ENCODE assay signal across 12 cellular contexts in the genomic region with DNA sequence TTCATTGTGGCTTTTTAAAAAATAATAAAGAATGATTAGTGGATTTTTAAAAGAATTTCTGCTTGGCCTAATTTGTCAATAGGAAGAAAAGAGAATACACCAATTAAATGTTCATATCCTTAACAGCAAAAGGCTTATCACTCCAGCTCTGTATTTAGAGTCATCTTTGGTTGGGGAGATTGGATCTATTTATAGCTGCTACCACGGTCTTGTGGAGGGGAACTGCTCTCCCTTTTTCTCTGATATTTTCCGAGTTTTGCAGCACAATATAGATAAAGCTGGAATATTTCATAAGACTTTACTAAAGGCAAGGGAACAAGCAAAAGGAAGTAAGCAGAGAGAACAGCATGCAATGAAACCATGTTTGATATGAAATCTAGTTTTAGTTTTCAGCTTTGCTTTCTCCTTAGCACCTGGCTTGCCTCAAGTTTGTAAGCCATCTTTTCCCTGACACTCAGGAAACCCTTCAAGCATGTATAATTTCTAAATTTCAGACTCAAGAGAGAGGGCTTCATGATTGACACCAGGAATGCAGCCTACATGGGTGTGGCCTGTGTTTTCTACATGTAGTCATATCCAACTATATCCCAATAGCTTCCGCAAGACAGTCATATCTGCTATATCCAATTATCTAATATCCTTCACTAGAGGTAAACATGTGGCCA. TPM values are rescaled to one million over a fixed set of nuclear protein-coding genes. Genes with fewer than 3 reads are reported as not detected.
DNase-seq lines count a peak whose midpoint lies in the region; ATAC-seq and TF ChIP-seq lines count a peak whose summit lies in the region.
"Had no signal": no experiment of that assay in that cellular context is flagged by ENCODE, and none has a peak within 500 bp of the region (broad histone marks: within the 10 kb centered on the region; RNA-seq: fewer than 3 reads in every experiment).

No MANE protein-coding gene starts in this region.

- TF ChIP-seq CTCF in fibroblast of pulmonary artery (IDR thresholded peaks at IDR 0.05; ENCODE audit: low read length, missing control alignments) (no peak), gastrocnemius medialis (IDR thresholded peaks at IDR 0.05 in 4 of 5, conservative IDR thresholded peaks at IDR 0.05 in 1 of 5) (no peak)

- peak; percentile 84 for ATAC-seq in GM18867 (IDR thresholded peaks at IDR 0.05; ENCODE audit: unreplicated experiment)
- peak; percentile 68 for ATAC-seq in GM21528 (IDR thresholded peaks at IDR 0.05; ENCODE audit: low FRiP score, unreplicated experiment)
- ATAC-seq in HG03139 (IDR thresholded peaks at IDR 0.05; ENCODE audit: unreplicated experiment), result peak; percentile 69
- ATAC-seq in gastrocnemius medialis, result no peak
- ATAC-seq: WTC11 had no signal

- intact Hi-C loops in gastrocnemius medialis (cut with DNase I; ENCODE audit: low total_unique reads), result no loop called here

- peaks cover 2 to 3% of the 10 kb centered on the region in 2 donors for H3K4me1 ChIP-seq in gastrocnemius medialis
- H3K4me1 ChIP-seq: breast epithelium had no signal

- no peaks in the 10 kb centered on the region for H3K27me3 ChIP-seq in gastrocnemius medialis
- H3K27me3 ChIP-seq: breast epithelium had no signal

- TF ChIP-seq POLR2A in gastrocnemius medialis (IDR thresholded peaks at IDR 0.05), result no peak

- H3K9me3 ChIP-seq in gastrocnemius medialis, result no peaks in the 10 kb centered on the region
- H3K9me3 ChIP-seq: breast epithelium had no signal

- H3K4me3 ChIP-seq in fibroblast of pulmonary artery (replicated peaks; ENCODE audit: low read depth, low read length) (no peak overlapping the region), gastrocnemius medialis (no peak overlapping the region)
- H3K4me3 ChIP-seq: breast epithelium had no signal

- H3K27ac ChIP-seq in gastrocnemius medialis, result no peak overlapping the region
- H3K27ac ChIP-seq: breast epithelium had no signal

- H3K36me3 ChIP-seq in gastrocnemius medialis, result peaks cover 5 to 34% of the 10 kb centered on the region in 2 donors
- H3K36me3 ChIP-seq: breast epithelium had no signal

- DNase-seq in fibroblast of pulmonary artery (ENCODE audit: low read depth) (peak; percentile 12), gastrocnemius medialis (no peak), AML-193 (lab: John Stamatoyannopoulos, UW) (no peak)
- no peak for DNase-seq in activated T-cell treated with anti-CD3 and anti-CD28 coated beads, Interleukin-2, amount 50 U/mL, for 48 hours
- DNase-seq in activated CD4-positive, alpha-beta T cell treated with anti-CD3 and anti-CD28 coated beads, Interleukin-2, amount 50 U/mL, for 1 hour, result no peak
- DNase-seq: CD4-positive, CD25-positive, alpha-beta regulatory T cell; midbrain had no signal

- in situ Hi-C loops in gastrocnemius medialis (cut with MboI; ENCODE audit: low sequenced_read_pairs in 4 of 4), result no loop called here

RNA-seq across cellular contexts. Expression of a gene that starts 35.2 kb away (rescaled TPM):
- total RNA-seq in gastrocnemius medialis, result 1 to 10 TPM; 4.6 to 6.8 (median 6.1) TPM

RNA-seq across cellular contexts. Expression of a gene that starts 52.2 kb away (rescaled TPM):
- total RNA-seq in gastrocnemius medialis, result 10 to 100 TPM; 26.0 to 55.9 (median 30.2) TPM

Comparison
In these comparisons a context has a peak if more than half of its experiments do, and no peak if none do; other contexts are left out.
1. ATAC-seq: peak in GM18867 (single experiment), GM21528 (single experiment) and HG03139 (single experiment); none in gastrocnemius medialis (0 of 2).